ENCODE assay signal across 36 cellular contexts in the genomic region with DNA sequence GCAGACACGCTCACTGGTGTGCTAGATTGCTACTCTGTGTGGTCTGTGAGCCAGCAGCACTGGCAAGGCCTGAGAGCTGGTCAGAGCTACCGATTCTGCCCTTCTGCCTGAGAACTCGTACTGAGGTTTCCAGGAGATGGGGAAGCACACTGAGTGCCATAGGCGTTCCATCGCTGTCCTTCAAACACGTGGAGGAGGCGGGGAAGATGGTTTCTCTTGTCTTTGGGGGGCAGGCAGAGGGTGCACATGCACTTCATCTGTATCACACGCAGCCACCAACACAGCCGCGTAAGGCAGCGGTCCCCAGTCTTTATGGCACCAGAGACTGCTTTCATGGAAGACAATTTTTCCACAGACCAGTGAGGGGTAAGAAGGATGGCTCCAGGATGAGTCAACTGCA. TPM values are rescaled to one million over a fixed set of nuclear protein-coding genes. Genes with fewer than 3 reads are reported as not detected.
"Had no signal": no experiment of that assay in that cellular context is flagged by ENCODE, and none has a peak within 500 bp of the region (broad histone marks: within the 10 kb centered on the region; RNA-seq: fewer than 3 reads in every experiment).

No MANE protein-coding gene starts in this region.

- H3K9me3 Mint-ChIP-seq: activated CD4-positive, alpha-beta memory T cell treated with anti-CD3 and anti-CD28 coated beads, Interleukin-2, amount 10 ng/mL, durations not matched to agents 7 days and 5 days; activated CD4-positive, alpha-beta T cell treated with anti-CD3 and anti-CD28 coated beads, Interleukin-2, amount 10 ng/mL, durations not matched to agents 7 days and 5 days; activated naive CD4-positive, alpha-beta T cell treated with anti-CD3 and anti-CD28 coated beads, Interleukin-2, amount 10 ng/mL, durations not matched to agents 7 days and 5 days; activated naive CD4-positive, alpha-beta T cell treated with anti-CD3 and anti-CD28 coated beads, Interleukin-2, amount 50 U/mL, for 24 hours; activated naive CD8-positive, alpha-beta T cell treated with anti-CD3 and anti-CD28 coated beads, Interleukin-2, amount 10 ng/mL, durations not matched to agents 7 days and 5 days; activated naive CD8-positive, alpha-beta T cell treated with anti-CD3 and anti-CD28 coated beads, Interleukin-2, amount 50 U/mL, for 24 hours; activated T-cell treated with anti-CD3 and anti-CD28 coated beads, Interleukin-2, amount 50 U/mL, for 24 hours; activated T-helper 2 cell treated with anti-CD3 and anti-CD28 coated beads, Interferon-gamma antibody, Interleukin-2, Interleukin-4, amounts not matched to agents 10 μg/mL and 5 μg/mL and 100 μg/mL, durations not matched to agents 14 hours and 24 hours and 36 hours; central memory CD8-positive, alpha-beta T cell; T-helper 1 cell treated with Interleukin-12 subunit alpha and Interleukin-12 subunit beta and Interleukin-4 antibody, amounts not matched to agents 30 μg/mL and 1 μg/mL, for 36 hours; T-helper 2 cell treated with Interferon-gamma antibody and Interleukin-4, amounts not matched to agents 5 μg/mL and 100 μg/mL, for 36 hours; WTC11 had no signal

- H3K4me3 Mint-ChIP-seq: activated CD4-positive, alpha-beta memory T cell treated with anti-CD3 and anti-CD28 coated beads, Interleukin-2, amount 10 ng/mL, durations not matched to agents 7 days and 5 days; activated CD4-positive, alpha-beta T cell treated with anti-CD3 and anti-CD28 coated beads for 36 hours; activated CD4-positive, alpha-beta T cell treated with anti-CD3 and anti-CD28 coated beads, Interleukin-2, amount 10 ng/mL, durations not matched to agents 7 days and 5 days; activated CD8-positive, alpha-beta T cell treated with anti-CD3 and anti-CD28 coated beads, Interleukin-2, amount 10 ng/mL, durations not matched to agents 7 days and 5 days; activated naive CD4-positive, alpha-beta T cell treated with anti-CD3 and anti-CD28 coated beads, Interleukin-2, amount 10 ng/mL, durations not matched to agents 7 days and 5 days; activated naive CD4-positive, alpha-beta T cell treated with anti-CD3 and anti-CD28 coated beads, Interleukin-2, amount 50 U/mL, for 24 hours; activated naive CD8-positive, alpha-beta T cell; activated naive CD8-positive, alpha-beta T cell treated with anti-CD3 and anti-CD28 coated beads, Interleukin-2, amount 10 ng/mL, durations not matched to agents 7 days and 5 days; activated naive CD8-positive, alpha-beta T cell treated with anti-CD3 and anti-CD28 coated beads, Interleukin-2, amount 50 U/mL, for 24 hours; activated T-cell treated with anti-CD3 and anti-CD28 coated beads, Interleukin-2, amount 50 U/mL, for 24 hours; brain; central memory CD8-positive, alpha-beta T cell; T-helper 1 cell treated with Interleukin-12 subunit alpha and Interleukin-12 subunit beta and Interleukin-4 antibody, amounts not matched to agents 30 μg/mL and 1 μg/mL, for 36 hours; T-helper 2 cell treated with Interferon-gamma antibody and Interleukin-4, amounts not matched to agents 5 μg/mL and 100 μg/mL, for 36 hours; WTC11 had no signal

- H3K36me3 Mint-ChIP-seq: brain, WTC11 had no signal

- H3K4me1 Mint-ChIP-seq: activated CD4-positive, alpha-beta memory T cell treated with anti-CD3 and anti-CD28 coated beads, Interleukin-2, amount 10 ng/mL, durations not matched to agents 7 days and 5 days; activated CD4-positive, alpha-beta T cell treated with anti-CD3 and anti-CD28 coated beads for 36 hours; activated CD4-positive, alpha-beta T cell treated with anti-CD3 and anti-CD28 coated beads, Interleukin-2, amount 10 ng/mL, durations not matched to agents 7 days and 5 days; activated naive CD4-positive, alpha-beta T cell treated with anti-CD3 and anti-CD28 coated beads, Interleukin-2, amount 50 U/mL, for 24 hours; activated naive CD8-positive, alpha-beta T cell treated with anti-CD3 and anti-CD28 coated beads, Interleukin-2, amount 50 U/mL, for 24 hours; brain; central memory CD8-positive, alpha-beta T cell had no signal

- H3K36me3 ChIP-seq: cardiac muscle cell had no signal

- H3K4me1 ChIP-seq: ascending aorta had no signal

- DNase-seq: activated CD4-positive, alpha-beta memory T cell treated with anti-CD3 and anti-CD28 coated beads, Interleukin-2, amount 10 ng/mL, durations not matched to agents 7 days and 5 days; activated CD4-positive, alpha-beta T cell treated with anti-CD3 and anti-CD28 coated beads for 1 hour; activated CD4-positive, alpha-beta T cell treated with anti-CD3 and anti-CD28 coated beads for 36 hours; activated CD4-positive, alpha-beta T cell treated with anti-CD3 and anti-CD28 coated beads for 48 hours; activated CD4-positive, alpha-beta T cell treated with anti-CD3 and anti-CD28 coated beads, Interleukin-2, amount 10 ng/mL, durations not matched to agents 7 days and 5 days; activated CD4-positive, alpha-beta T cell treated with anti-CD3 and anti-CD28 coated beads, Interleukin-2, amount 50 U/mL, for 48 hours; activated CD4-positive, CD25-positive, alpha-beta regulatory T cell; activated CD8-positive, alpha-beta memory T cell treated with anti-CD3 and anti-CD28 coated beads, Interleukin-2, amount 50 U/mL, for 4 hours; activated CD8-positive, alpha-beta T cell treated with anti-CD3 and anti-CD28 coated beads, Interleukin-2, amount 10 ng/mL, durations not matched to agents 7 days and 5 days; activated effector memory CD4-positive, alpha-beta T cell treated with Interleukin-2 at 50 U/mL for 16 hours; activated gamma-delta T cell; activated naive CD4-positive, alpha-beta T cell treated with anti-CD3 and anti-CD28 coated beads, Interleukin-2, amount 10 ng/mL, durations not matched to agents 7 days and 5 days; activated naive CD4-positive, alpha-beta T cell treated with Interleukin-2 at 50 U/mL for 16 hours; activated naive CD8-positive, alpha-beta T cell treated with anti-CD3 and anti-CD28 coated beads, Interleukin-2, amount 10 ng/mL, durations not matched to agents 7 days and 5 days; activated naive CD8-positive, alpha-beta T cell treated with anti-CD3 and anti-CD28 coated beads, Interleukin-2, amount 50 U/mL, for 24 hours; activated T-cell treated with anti-CD3 and anti-CD28 coated beads, Interleukin-2, amount 50 U/mL, for 24 hours; amygdala; anterior cingulate cortex; caudate nucleus; cerebellar nuclear complex; SW 1271; T-helper 1 cell; T-helper 2 cell; T-helper 9 cell had no signal

- ATAC-seq: activated CD4-positive, alpha-beta T cell treated with anti-CD3 and anti-CD28 coated beads for 36 hours; activated CD4-positive, CD25-positive, alpha-beta regulatory T cell treated with anti-CD3 and anti-CD28 coated beads, Interleukin-2, amount 50 U/mL, for 24 hours; activated CD8-positive, alpha-beta T cell treated with anti-CD3 and anti-CD28 coated beads, Interleukin-2, amount 10 ng/mL, durations not matched to agents 7 days and 5 days; activated naive CD8-positive, alpha-beta T cell treated with anti-CD3 and anti-CD28 coated beads, Interleukin-2, amount 50 U/mL, for 24 hours; WTC11 had no signal

- H3K27me3 Mint-ChIP-seq: activated CD4-positive, alpha-beta memory T cell treated with anti-CD3 and anti-CD28 coated beads, Interleukin-2, amount 10 ng/mL, durations not matched to agents 7 days and 5 days; activated CD4-positive, alpha-beta T cell treated with anti-CD3 and anti-CD28 coated beads for 36 hours; activated CD4-positive, alpha-beta T cell treated with anti-CD3 and anti-CD28 coated beads, Interleukin-2, amount 10 ng/mL, durations not matched to agents 7 days and 5 days; activated naive CD4-positive, alpha-beta T cell treated with anti-CD3 and anti-CD28 coated beads, Interleukin-2, amount 10 ng/mL, durations not matched to agents 7 days and 5 days; activated naive CD4-positive, alpha-beta T cell treated with anti-CD3 and anti-CD28 coated beads, Interleukin-2, amount 50 U/mL, for 24 hours; activated naive CD8-positive, alpha-beta T cell; activated naive CD8-positive, alpha-beta T cell treated with anti-CD3 and anti-CD28 coated beads, Interleukin-2, amount 10 ng/mL, durations not matched to agents 7 days and 5 days; activated naive CD8-positive, alpha-beta T cell treated with anti-CD3 and anti-CD28 coated beads, Interleukin-2, amount 50 U/mL, for 24 hours; activated T-cell treated with anti-CD3 and anti-CD28 coated beads, Interleukin-2, amount 50 U/mL, for 24 hours; central memory CD8-positive, alpha-beta T cell had no signal

- H3K27ac Mint-ChIP-seq: activated CD4-positive, alpha-beta memory T cell treated with anti-CD3 and anti-CD28 coated beads, Interleukin-2, amount 10 ng/mL, durations not matched to agents 7 days and 5 days; activated CD4-positive, alpha-beta T cell treated with anti-CD3 and anti-CD28 coated beads for 36 hours; activated CD4-positive, alpha-beta T cell treated with anti-CD3 and anti-CD28 coated beads, Interleukin-2, amount 10 ng/mL, durations not matched to agents 7 days and 5 days; activated CD8-positive, alpha-beta T cell treated with anti-CD3 and anti-CD28 coated beads, Interleukin-2, amount 10 ng/mL, durations not matched to agents 7 days and 5 days; activated naive CD4-positive, alpha-beta T cell treated with anti-CD3 and anti-CD28 coated beads, Interleukin-2, amount 10 ng/mL, durations not matched to agents 7 days and 5 days; activated naive CD4-positive, alpha-beta T cell treated with anti-CD3 and anti-CD28 coated beads, Interleukin-2, amount 50 U/mL, for 24 hours; activated naive CD8-positive, alpha-beta T cell; activated naive CD8-positive, alpha-beta T cell treated with anti-CD3 and anti-CD28 coated beads, Interleukin-2, amount 10 ng/mL, durations not matched to agents 7 days and 5 days; activated naive CD8-positive, alpha-beta T cell treated with anti-CD3 and anti-CD28 coated beads, Interleukin-2, amount 50 U/mL, for 24 hours; activated T-cell treated with anti-CD3 and anti-CD28 coated beads, Interleukin-2, amount 50 U/mL, for 24 hours; activated T-helper 2 cell treated with anti-CD3 and anti-CD28 coated beads, Interferon-gamma antibody, Interleukin-2, Interleukin-4, amounts not matched to agents 10 μg/mL and 5 μg/mL and 100 μg/mL, durations not matched to agents 14 hours and 24 hours and 36 hours; brain; T-helper 1 cell treated with Interleukin-12 subunit alpha and Interleukin-12 subunit beta and Interleukin-4 antibody, amounts not matched to agents 30 μg/mL and 1 μg/mL, for 36 hours; T-helper 2 cell treated with Interferon-gamma antibody and Interleukin-4, amounts not matched to agents 5 μg/mL and 100 μg/mL, for 36 hours; WTC11 had no signal

- H3K9me3 ChIP-seq: ascending aorta had no signal

- H3K27ac ChIP-seq: ascending aorta, cardiac muscle cell, VCaP had no signal

- H3K4me3 ChIP-seq: ascending aorta, cardiac muscle cell had no signal

- H3K27me3 ChIP-seq: ascending aorta, cardiac muscle cell had no signal

RNA-seq across cellular contexts. Expression of a gene that starts 23.8 kb away (rescaled TPM):
- total RNA-seq: cardiac muscle cell had no signal
- polyA plus RNA-seq: cardiac muscle cell had no signal
